Comparison of ENCODE assay signal across 1 cellular context in the genomic region with DNA sequence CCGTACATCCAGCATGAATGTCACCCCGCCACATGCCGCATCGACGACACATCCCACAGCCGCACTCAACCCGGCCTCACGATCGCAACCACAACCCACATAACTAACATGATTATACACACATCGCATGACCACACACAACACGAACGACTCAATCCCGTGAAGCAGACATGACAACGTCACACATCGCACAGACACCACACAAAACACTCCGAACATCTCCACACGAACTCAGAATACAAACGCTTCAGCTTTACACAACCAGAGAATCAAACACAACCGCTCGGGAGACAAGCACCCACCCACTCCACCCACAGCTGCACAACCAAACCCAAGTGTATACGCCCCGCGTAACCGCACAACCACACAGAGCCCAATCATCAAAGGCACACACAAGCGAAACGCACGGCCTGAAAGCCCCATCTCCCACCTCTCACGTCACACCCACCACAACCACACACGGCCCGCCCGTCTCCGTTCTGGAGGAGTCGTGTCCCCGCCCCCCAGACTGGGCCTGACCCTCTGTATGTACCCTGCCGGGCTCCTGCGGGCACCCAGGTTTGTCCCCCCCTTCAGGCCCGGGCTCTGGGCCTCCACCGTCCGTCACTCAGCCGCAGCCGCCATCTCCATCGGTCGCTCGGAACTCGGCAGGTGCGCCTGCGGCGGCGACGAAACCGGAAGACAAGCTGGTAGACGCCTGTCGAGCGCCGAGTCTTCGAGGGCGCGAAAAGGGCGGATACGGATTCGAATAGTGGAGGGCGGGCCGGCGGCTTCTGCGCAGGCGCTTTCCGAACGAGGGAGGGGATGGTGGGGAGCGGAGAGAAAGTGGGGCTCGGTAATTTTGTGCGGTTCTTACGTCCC.
A peak's percentile ranks its signal among the peaks of the same experiment; 100 is the strongest.
TF ChIP-seq lines count a peak whose summit lies in the region.

RBSN (minus strand) TSS at position 646 of the 861 bp plus-strand sequence. CDS start 3,028 bp downstream, outside the sequence.

TF ChIP-seq in GM12878, 131 proteins besides CTCF, POLR2A, EP300 and RAD21 (continued from another document and continues in another):
- TF ChIP-seq, protein P1, sequence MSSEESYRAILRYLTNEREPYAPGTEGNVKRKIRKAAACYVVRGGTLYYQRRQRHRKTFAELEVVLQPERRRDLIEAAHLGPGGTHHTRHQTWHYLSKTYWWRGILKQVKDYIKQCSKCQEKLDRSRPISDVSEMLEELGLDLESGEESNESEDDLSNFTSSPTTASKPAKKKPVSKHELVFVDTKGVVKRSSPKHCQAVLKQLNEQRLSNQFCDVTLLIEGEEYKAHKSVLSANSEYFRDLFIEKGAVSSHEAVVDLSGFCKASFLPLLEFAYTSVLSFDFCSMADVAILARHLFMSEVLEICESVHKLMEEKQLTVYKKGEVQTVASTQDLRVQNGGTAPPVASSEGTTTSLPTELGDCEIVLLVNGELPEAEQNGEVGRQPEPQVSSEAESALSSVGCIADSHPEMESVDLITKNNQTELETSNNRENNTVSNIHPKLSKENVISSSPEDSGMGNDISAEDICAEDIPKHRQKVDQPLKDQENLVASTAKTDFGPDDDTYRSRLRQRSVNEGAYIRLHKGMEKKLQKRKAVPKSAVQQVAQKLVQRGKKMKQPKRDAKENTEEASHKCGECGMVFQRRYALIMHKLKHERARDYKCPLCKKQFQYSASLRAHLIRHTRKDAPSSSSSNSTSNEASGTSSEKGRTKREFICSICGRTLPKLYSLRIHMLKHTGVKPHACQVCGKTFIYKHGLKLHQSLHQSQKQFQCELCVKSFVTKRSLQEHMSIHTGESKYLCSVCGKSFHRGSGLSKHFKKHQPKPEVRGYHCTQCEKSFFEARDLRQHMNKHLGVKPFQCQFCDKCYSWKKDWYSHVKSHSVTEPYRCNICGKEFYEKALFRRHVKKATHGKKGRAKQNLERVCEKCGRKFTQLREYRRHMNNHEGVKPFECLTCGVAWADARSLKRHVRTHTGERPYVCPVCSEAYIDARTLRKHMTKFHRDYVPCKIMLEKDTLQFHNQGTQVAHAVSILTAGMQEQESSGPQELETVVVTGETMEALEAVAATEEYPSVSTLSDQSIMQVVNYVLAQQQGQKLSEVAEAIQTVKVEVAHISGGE (CRISPR knock-in tag; IDR thresholded peaks at IDR 0.05) = no peak
- TF ChIP-seq, protein P2, sequence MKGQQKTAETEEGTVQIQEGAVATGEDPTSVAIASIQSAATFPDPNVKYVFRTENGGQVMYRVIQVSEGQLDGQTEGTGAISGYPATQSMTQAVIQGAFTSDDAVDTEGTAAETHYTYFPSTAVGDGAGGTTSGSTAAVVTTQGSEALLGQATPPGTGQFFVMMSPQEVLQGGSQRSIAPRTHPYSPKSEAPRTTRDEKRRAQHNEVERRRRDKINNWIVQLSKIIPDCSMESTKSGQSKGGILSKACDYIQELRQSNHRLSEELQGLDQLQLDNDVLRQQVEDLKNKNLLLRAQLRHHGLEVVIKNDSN (IDR thresholded peaks at IDR 0.05; ENCODE audit: borderline replicate concordance, extremely low read length, insufficient read depth, low read depth, low read length) = no peak
- TF ChIP-seq TAF1 (IDR thresholded peaks at IDR 0.05; ENCODE audit: borderline replicate concordance, low read depth, low read length) (peak; percentile 97), ZNF207 (IDR thresholded peaks at IDR 0.05; ENCODE audit: borderline replicate concordance) (peak; percentile 99), TCF12 (IDR thresholded peaks at IDR 0.05; ENCODE audit: low read depth, low read length) (peak; percentile 73; the same call in 1 of the 2 replicates), POLR2AphosphoS5 (IDR thresholded peaks at IDR 0.05; ENCODE audit: low read length) (peak; percentile 84), E2F4 (IDR thresholded peaks at IDR 0.05; ENCODE audit: low read depth, low read length) (peak; percentile 92), STAT3 (IDR thresholded peaks at IDR 0.05; ENCODE audit: low read depth, low read length) (0 out of 2 replicates have a peak, but pooled peaks have one; percentile 30), JUNB (IDR thresholded peaks at IDR 0.05) (no peak), NR2C2 (IDR thresholded peaks at IDR 0.05; ENCODE audit: borderline replicate concordance, control insufficient read depth, insufficient read length, low read depth) (peak; percentile 98), HDGF (IDR thresholded peaks at IDR 0.05) (peak; percentile 91; the same call in 1 of the 2 replicates), DPF2 (IDR thresholded peaks at IDR 0.05) (peak; percentile 81; the same call in 1 of the 2 replicates), MYC (IDR thresholded peaks at IDR 0.05; ENCODE audit: insufficient read depth, insufficient read length, insufficient replicate concordance, low read length, severe bottlenecking) (no peak), KAT2A (conservative IDR thresholded peaks at IDR 0.05; ENCODE audit: control insufficient read depth, low read depth, low read length) (no peak), RFX5 (IDR thresholded peaks at IDR 0.05; ENCODE audit: low read depth, low read length) (no peak), RCOR1 (conservative IDR thresholded peaks at IDR 0.05; ENCODE audit: low read depth, low read length) (0 out of 2 replicates have a peak, but pooled peaks have one; percentile 26), ATF3 (IDR thresholded peaks at IDR 0.05; ENCODE audit: borderline replicate concordance, extremely low read depth, low read depth, low read length) (no peak), CHD4 (IDR thresholded peaks at IDR 0.05) (no peak), ZNF622 (IDR thresholded peaks at IDR 0.05) (no peak), CREM (IDR thresholded peaks at IDR 0.05; ENCODE audit: low read depth) (peak; percentile 95), POU2F2 (IDR thresholded peaks at IDR 0.05; ENCODE audit: borderline replicate concordance, low read depth, low read length) (peak; percentile 70; the same call in 1 of the 3 replicates), IKZF2 (IDR thresholded peaks at IDR 0.05) (peak; percentile 48 to 73), HDAC2 (IDR thresholded peaks at IDR 0.05) (no peak), PML (IDR thresholded peaks at IDR 0.05; ENCODE audit: low read length) (peak; percentile 89; the same call in 1 of the 2 replicates), RB1 (IDR thresholded peaks at IDR 0.05; ENCODE audit: borderline replicate concordance) (peak; percentile 99), CBX3 (IDR thresholded peaks at IDR 0.05; ENCODE audit: borderline replicate concordance, low read depth) (no peak), ATF2 (IDR thresholded peaks at IDR 0.05; ENCODE audit: low read length) (0 out of 2 replicates have a peak, but pooled peaks have one; percentile 5)
- TF ChIP-seq, protein P3, sequence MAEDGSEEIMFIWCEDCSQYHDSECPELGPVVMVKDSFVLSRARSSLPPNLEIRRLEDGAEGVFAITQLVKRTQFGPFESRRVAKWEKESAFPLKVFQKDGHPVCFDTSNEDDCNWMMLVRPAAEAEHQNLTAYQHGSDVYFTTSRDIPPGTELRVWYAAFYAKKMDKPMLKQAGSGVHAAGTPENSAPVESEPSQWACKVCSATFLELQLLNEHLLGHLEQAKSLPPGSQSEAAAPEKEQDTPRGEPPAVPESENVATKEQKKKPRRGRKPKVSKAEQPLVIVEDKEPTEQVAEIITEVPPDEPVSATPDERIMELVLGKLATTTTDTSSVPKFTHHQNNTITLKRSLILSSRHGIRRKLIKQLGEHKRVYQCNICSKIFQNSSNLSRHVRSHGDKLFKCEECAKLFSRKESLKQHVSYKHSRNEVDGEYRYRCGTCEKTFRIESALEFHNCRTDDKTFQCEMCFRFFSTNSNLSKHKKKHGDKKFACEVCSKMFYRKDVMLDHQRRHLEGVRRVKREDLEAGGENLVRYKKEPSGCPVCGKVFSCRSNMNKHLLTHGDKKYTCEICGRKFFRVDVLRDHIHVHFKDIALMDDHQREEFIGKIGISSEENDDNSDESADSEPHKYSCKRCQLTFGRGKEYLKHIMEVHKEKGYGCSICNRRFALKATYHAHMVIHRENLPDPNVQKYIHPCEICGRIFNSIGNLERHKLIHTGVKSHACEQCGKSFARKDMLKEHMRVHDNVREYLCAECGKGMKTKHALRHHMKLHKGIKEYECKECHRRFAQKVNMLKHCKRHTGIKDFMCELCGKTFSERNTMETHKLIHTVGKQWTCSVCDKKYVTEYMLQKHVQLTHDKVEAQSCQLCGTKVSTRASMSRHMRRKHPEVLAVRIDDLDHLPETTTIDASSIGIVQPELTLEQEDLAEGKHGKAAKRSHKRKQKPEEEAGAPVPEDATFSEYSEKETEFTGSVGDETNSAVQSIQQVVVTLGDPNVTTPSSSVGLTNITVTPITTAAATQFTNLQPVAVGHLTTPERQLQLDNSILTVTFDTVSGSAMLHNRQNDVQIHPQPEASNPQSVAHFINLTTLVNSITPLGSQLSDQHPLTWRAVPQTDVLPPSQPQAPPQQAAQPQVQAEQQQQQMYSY (CRISPR knock-in tag; IDR thresholded peaks at IDR 0.05) = no peak
- TF ChIP-seq, protein P4, sequence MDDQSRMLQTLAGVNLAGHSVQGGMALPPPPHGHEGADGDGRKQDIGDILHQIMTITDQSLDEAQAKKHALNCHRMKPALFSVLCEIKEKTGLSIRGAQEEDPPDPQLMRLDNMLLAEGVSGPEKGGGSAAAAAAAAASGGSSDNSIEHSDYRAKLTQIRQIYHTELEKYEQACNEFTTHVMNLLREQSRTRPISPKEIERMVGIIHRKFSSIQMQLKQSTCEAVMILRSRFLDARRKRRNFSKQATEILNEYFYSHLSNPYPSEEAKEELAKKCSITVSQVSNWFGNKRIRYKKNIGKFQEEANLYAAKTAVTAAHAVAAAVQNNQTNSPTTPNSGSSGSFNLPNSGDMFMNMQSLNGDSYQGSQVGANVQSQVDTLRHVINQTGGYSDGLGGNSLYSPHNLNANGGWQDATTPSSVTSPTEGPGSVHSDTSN (IDR thresholded peaks at IDR 0.05; ENCODE audit: insufficient replicate concordance, low read depth, low read length) = peak; percentile 86
- TF ChIP-seq, protein P5, sequence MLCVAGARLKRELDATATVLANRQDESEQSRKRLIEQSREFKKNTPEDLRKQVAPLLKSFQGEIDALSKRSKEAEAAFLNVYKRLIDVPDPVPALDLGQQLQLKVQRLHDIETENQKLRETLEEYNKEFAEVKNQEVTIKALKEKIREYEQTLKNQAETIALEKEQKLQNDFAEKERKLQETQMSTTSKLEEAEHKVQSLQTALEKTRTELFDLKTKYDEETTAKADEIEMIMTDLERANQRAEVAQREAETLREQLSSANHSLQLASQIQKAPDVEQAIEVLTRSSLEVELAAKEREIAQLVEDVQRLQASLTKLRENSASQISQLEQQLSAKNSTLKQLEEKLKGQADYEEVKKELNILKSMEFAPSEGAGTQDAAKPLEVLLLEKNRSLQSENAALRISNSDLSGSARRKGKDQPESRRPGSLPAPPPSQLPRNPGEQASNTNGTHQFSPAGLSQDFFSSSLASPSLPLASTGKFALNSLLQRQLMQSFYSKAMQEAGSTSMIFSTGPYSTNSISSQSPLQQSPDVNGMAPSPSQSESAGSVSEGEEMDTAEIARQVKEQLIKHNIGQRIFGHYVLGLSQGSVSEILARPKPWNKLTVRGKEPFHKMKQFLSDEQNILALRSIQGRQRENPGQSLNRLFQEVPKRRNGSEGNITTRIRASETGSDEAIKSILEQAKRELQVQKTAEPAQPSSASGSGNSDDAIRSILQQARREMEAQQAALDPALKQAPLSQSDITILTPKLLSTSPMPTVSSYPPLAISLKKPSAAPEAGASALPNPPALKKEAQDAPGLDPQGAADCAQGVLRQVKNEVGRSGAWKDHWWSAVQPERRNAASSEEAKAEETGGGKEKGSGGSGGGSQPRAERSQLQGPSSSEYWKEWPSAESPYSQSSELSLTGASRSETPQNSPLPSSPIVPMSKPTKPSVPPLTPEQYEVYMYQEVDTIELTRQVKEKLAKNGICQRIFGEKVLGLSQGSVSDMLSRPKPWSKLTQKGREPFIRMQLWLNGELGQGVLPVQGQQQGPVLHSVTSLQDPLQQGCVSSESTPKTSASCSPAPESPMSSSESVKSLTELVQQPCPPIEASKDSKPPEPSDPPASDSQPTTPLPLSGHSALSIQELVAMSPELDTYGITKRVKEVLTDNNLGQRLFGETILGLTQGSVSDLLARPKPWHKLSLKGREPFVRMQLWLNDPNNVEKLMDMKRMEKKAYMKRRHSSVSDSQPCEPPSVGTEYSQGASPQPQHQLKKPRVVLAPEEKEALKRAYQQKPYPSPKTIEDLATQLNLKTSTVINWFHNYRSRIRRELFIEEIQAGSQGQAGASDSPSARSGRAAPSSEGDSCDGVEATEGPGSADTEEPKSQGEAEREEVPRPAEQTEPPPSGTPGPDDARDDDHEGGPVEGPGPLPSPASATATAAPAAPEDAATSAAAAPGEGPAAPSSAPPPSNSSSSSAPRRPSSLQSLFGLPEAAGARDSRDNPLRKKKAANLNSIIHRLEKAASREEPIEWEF (IDR thresholded peaks at IDR 0.05; ENCODE audit: insufficient replicate concordance, low read depth, low read length) = peak; percentile 99
- TF ChIP-seq, protein P6, sequence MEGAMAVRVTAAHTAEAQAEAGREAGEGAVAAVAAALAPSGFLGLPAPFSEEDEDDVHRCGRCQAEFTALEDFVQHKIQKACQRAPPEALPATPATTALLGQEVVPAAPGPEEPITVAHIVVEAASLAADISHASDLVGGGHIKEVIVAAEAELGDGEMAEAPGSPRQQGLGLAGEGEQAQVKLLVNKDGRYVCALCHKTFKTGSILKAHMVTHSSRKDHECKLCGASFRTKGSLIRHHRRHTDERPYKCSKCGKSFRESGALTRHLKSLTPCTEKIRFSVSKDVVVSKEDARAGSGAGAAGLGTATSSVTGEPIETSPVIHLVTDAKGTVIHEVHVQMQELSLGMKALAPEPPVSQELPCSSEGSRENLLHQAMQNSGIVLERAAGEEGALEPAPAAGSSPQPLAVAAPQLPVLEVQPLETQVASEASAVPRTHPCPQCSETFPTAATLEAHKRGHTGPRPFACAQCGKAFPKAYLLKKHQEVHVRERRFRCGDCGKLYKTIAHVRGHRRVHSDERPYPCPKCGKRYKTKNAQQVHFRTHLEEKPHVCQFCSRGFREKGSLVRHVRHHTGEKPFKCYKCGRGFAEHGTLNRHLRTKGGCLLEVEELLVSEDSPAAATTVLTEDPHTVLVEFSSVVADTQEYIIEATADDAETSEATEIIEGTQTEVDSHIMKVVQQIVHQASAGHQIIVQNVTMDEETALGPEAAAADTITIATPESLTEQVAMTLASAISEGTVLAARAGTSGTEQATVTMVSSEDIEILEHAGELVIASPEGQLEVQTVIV (IDR thresholded peaks at IDR 0.05; ENCODE audit: borderline replicate concordance, partially characterized antibody) = peak; percentile 86
